2 cellular contexts compared by ENCODE assay signal in genomic region chr15:39657181-39657580, GRCh38.
TF ChIP-seq lines count a peak whose summit lies in the region.

No MANE protein-coding gene starts in this region.

TF ChIP-seq in IMR-90, 13 proteins besides CTCF, POLR2A, EP300 and RAD21 (continued from another document):
- TF ChIP-seq, protein P1, sequence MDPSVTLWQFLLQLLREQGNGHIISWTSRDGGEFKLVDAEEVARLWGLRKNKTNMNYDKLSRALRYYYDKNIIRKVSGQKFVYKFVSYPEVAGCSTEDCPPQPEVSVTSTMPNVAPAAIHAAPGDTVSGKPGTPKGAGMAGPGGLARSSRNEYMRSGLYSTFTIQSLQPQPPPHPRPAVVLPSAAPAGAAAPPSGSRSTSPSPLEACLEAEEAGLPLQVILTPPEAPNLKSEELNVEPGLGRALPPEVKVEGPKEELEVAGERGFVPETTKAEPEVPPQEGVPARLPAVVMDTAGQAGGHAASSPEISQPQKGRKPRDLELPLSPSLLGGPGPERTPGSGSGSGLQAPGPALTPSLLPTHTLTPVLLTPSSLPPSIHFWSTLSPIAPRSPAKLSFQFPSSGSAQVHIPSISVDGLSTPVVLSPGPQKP (IDR thresholded peaks at IDR 0.05; ENCODE audit: borderline replicate concordance, low read depth, low read length): no peak
- TF ChIP-seq USF2 (IDR thresholded peaks at IDR 0.05; ENCODE audit: low read depth, low read length): no peak
- no peak for TF ChIP-seq CHD1 (IDR thresholded peaks at IDR 0.05; ENCODE audit: low read depth, low read length)
- TF ChIP-seq FOS (IDR thresholded peaks at IDR 0.05; ENCODE audit: low read depth, low read length): no peak
- no peak for TF ChIP-seq MXI1 (IDR thresholded peaks at IDR 0.05; ENCODE audit: borderline replicate concordance, low read depth, low read length)
- no peak for TF ChIP-seq SMC3 (IDR thresholded peaks at IDR 0.05; ENCODE audit: low read depth, low read length)
- no peak for TF ChIP-seq NFE2L2 (IDR thresholded peaks at IDR 0.05; ENCODE audit: low read depth, low read length)
- no peak for TF ChIP-seq BHLHE40 (IDR thresholded peaks at IDR 0.05; ENCODE audit: low read depth, low read length)
- no peak for TF ChIP-seq MAZ (IDR thresholded peaks at IDR 0.05; ENCODE audit: borderline replicate concordance, low read depth, low read length)
- TF ChIP-seq MAFK (IDR thresholded peaks at IDR 0.05; ENCODE audit: low read depth, low read length): no peak
- no peak for TF ChIP-seq CEBPB (IDR thresholded peaks at IDR 0.05; ENCODE audit: low read depth, low read length)

TF ChIP-seq in endothelial cell of umbilical vein, 7 proteins besides CTCF, POLR2A, EP300 and RAD21 (continued from another document):
- no peak for TF ChIP-seq JUN (IDR thresholded peaks at IDR 0.05; ENCODE audit: borderline replicate concordance, insufficient read depth, insufficient read length, low read depth)
- no peak for TF ChIP-seq GATA2 (IDR thresholded peaks at IDR 0.05; ENCODE audit: insufficient read depth, insufficient read length, low read depth, low read length)
- TF ChIP-seq MYC (IDR thresholded peaks at IDR 0.05; ENCODE audit: low read depth, low read length): no peak
- TF ChIP-seq EZH2 (IDR thresholded peaks at IDR 0.05; ENCODE audit: borderline replicate concordance, low read depth, low read length, severe bottlenecking): no peak
